Comparison of ENCODE assay signal across 2 cellular contexts in genomic region chr6:116834526-116834925, GRCh38. TPM values are rescaled to one million over a fixed set of nuclear protein-coding genes. Genes with fewer than 3 reads are reported as not detected.
"Had no signal": no experiment of that assay in that cellular context is flagged by ENCODE, and none has a peak within 500 bp of the region (broad histone marks: within the 10 kb centered on the region; RNA-seq: fewer than 3 reads in every experiment).

No MANE protein-coding gene starts in this region.

RNA-seq across cellular contexts. Expression of gene GPRC6A, which starts 5.6 kb away (rescaled TPM):
- total RNA-seq: G401, GM12878 had no signal

RNA-seq across cellular contexts. Expression of gene RFX6, which starts 42.5 kb away (rescaled TPM):
- total RNA-seq: G401, GM12878 had no signal
